1 cellular context compared by ENCODE assay signal in the genomic region with DNA sequence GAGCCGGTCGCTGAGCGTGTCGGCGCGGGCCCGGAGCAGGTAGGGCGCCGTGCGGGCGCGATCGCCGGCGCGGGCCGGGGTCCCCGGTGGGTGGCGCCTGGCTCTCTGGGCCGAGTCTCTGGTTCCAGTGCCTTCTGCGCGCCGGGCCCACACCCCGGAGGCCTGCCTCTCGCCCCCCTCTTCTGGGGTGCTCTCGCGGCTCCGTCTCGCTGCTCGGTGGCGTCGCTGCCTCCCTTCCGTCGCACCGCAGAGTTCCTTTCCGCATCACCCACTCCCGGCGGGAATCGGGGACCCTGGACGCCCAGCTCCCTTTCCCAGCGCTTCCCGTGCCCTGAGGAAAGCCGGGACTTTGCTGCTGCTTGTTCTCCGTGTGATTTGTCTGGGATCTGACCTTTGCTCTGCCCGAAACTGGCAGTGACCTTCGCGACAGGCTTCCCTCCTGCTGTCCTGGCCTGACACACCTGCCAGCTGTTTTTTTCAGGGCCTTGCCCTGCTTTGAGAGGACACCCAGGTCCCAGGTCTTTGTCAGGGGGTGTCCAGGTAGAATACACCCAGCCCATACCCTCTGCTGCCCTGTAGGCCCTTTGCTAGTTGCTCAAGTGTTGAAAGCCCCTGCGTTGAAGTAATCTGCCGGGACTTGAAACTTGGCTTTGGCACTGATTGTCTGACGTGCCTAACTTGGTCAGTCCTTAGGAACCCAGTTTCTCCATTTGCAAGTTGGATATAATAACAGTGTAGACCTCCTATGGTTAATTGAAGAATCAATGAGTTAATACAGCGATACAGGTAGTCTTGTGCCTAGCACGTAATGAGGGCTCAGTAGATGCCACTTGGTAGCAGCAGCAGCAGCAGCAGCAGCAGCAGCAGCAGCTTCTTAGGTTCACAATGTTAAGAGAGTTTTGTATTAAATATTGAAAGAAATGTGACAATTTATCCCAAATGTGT.
TF ChIP-seq lines count a peak whose summit lies in the region.

No MANE protein-coding gene starts in this region.

TF ChIP-seq in endothelial cell of umbilical vein, 7 proteins besides CTCF, POLR2A, EP300 and RAD21:
- TF ChIP-seq EZH2 (IDR thresholded peaks at IDR 0.05; ENCODE audit: borderline replicate concordance, low read depth, low read length, severe bottlenecking) = no peak
- no peak for TF ChIP-seq MAX (IDR thresholded peaks at IDR 0.05; ENCODE audit: insufficient read depth, insufficient read length)
- TF ChIP-seq POLR2AphosphoS5 (IDR thresholded peaks at IDR 0.05; ENCODE audit: insufficient read depth, low read depth, low read length) = no peak
- no peak for TF ChIP-seq GATA2 (IDR thresholded peaks at IDR 0.05; ENCODE audit: insufficient read depth, insufficient read length, low read depth, low read length)
- TF ChIP-seq FOS (IDR thresholded peaks at IDR 0.05; ENCODE audit: borderline replicate concordance, insufficient read depth, low read length) = no peak
- no peak for TF ChIP-seq MYC (IDR thresholded peaks at IDR 0.05; ENCODE audit: low read depth, low read length)
- no peak for TF ChIP-seq JUN (IDR thresholded peaks at IDR 0.05; ENCODE audit: borderline replicate concordance, insufficient read depth, insufficient read length, low read depth)
